In the genomic region with DNA sequence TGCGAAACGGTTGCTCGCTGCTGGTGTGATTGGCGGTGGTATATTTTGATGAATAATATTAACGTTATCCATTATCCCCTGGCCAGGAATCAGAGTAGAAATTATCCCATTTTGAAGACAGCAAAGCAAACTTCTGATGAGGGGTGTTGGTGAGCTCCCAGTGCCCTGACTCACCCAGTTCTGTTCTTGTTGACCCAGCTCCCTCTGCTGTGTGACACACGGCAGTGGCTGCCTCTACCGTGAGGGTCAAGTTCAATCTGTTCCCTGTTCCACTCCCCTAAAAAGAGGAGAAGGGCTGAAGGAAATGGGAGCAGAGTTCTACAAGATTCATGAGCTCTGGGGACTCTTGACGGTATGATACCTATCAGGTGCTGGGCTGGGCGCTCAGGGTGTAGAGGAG, we compare ENCODE assay signal across 18 cellular contexts. TPM values are rescaled to one million over a fixed set of nuclear protein-coding genes. Genes with fewer than 3 reads are reported as not detected.
DNase-seq lines count a peak whose midpoint lies in the region; ATAC-seq and TF ChIP-seq lines count a peak whose summit lies in the region.
"Had no signal": no experiment of that assay in that cellular context is flagged by ENCODE, and none has a peak within 500 bp of the region (broad histone marks: within the 10 kb centered on the region; RNA-seq: fewer than 3 reads in every experiment).

No MANE protein-coding gene starts in this region.

- peaks cover 25% of the 10 kb centered on the region for H3K4me1 Mint-ChIP-seq in WTC11
- peaks cover 7% of the 10 kb centered on the region in 2 donors for H3K4me1 Mint-ChIP-seq in stimulated activated naive B cell treated with anti-CD40 and anti-IgM and Interleukin-4, amounts not matched to agents 10 μg/mL and 1 μg/mL and 100 μg/mL, for 72 hours

- DNase-seq in GM20000 (ENCODE audit: low spot score) (peak; percentile 5), WTC11 (ENCODE audit: low spot score) (no peak), kidney tubule cell (ENCODE audit: low spot score) (peak; percentile 20), nucleus accumbens (lab: John Stamatoyannopoulos, UW) (no peak), upper lobe of left lung (no peak)
- no peak for DNase-seq in stimulated activated naive B cell treated with anti-CD40 and anti-IgM and Interleukin-4, amounts not matched to agents 10 μg/mL and 1 μg/mL and 100 μg/mL, for 72 hours
- DNase-seq in stimulated activated CD4-positive, alpha-beta T cell treated with anti-CD3 and anti-CD28 coated beads, Interleukin-2, amount 100 ng/mL, for 48 hours = no peak
- DNase-seq: activated CD4-positive, alpha-beta T cell treated with anti-CD3 and anti-CD28 coated beads, Interleukin-2, amount 10 ng/mL, durations not matched to agents 7 days and 5 days; activated CD8-positive, alpha-beta memory T cell treated with anti-CD3 and anti-CD28 coated beads, Interleukin-2, amount 50 U/mL, for 48 hours; activated naive CD4-positive, alpha-beta T cell treated with anti-CD3 and anti-CD28 coated beads, Interleukin-2, amount 50 U/mL, for 16 hours; NCI-H1694 treated with DMSO at 0.1 percent for 48 hours; NCI-H345; psoas muscle; stimulated activated CD4-positive, alpha-beta T cell treated with anti-CD3 and anti-CD28 coated beads, Interleukin-4, amount 100 ng/mL, for 4 hours had no signal

- peaks cover 6 to 21% (median 8%) of the 10 kb centered on the region in 4 donors for H3K4me1 ChIP-seq in upper lobe of left lung
- H3K4me1 ChIP-seq: psoas muscle had no signal

- no peak overlapping the region for H3K4me3 ChIP-seq in upper lobe of left lung
- H3K4me3 ChIP-seq: psoas muscle had no signal

- H3K27ac ChIP-seq in upper lobe of left lung = no peak overlapping the region
- H3K27ac ChIP-seq: epithelial cell of prostate, psoas muscle had no signal

- no peak for TF ChIP-seq CTCF in GM20000 (IDR thresholded peaks at IDR 0.05; ENCODE audit: extremely low read depth, missing control alignments)
- no peak for TF ChIP-seq CTCF in WTC11 (IDR thresholded peaks at IDR 0.05)
- TF ChIP-seq CTCF in upper lobe of left lung (IDR thresholded peaks at IDR 0.05) = no peak

- TF ChIP-seq EP300 in upper lobe of left lung (IDR thresholded peaks at IDR 0.05) = no peak

- no peaks in the 10 kb centered on the region for H3K9me3 Mint-ChIP-seq in WTC11
- peaks cover 2 to 4% of the 10 kb centered on the region in 2 donors for H3K9me3 Mint-ChIP-seq in stimulated activated naive B cell treated with anti-CD40 and anti-IgM and Interleukin-4, amounts not matched to agents 10 μg/mL and 1 μg/mL and 100 μg/mL, for 72 hours
- H3K9me3 Mint-ChIP-seq: activated CD4-positive, alpha-beta T cell treated with anti-CD3 and anti-CD28 coated beads, Interleukin-2, amount 10 ng/mL, durations not matched to agents 7 days and 5 days; dendritic cell treated with granulocyte-macrophage colony-stimulating factor and Interleukin-4, amounts not matched to agents 40 ng/mL and 50 ng/mL, for 4 days had no signal

- WGBS in upper lobe of left lung, 2 donors = 73% methylated on average over 9 of the region's 9 CpGs

- H3K9me3 ChIP-seq in upper lobe of left lung = no peaks in the 10 kb centered on the region
- H3K9me3 ChIP-seq: psoas muscle had no signal

- peaks cover 3% of the 10 kb centered on the region; the same call in 1 of the 2 replicates for H3K36me3 Mint-ChIP-seq in WTC11
- peaks cover 2 to 10% of the 10 kb centered on the region in 2 donors for H3K36me3 Mint-ChIP-seq in stimulated activated naive B cell treated with anti-CD40 and anti-IgM and Interleukin-4, amounts not matched to agents 10 μg/mL and 1 μg/mL and 100 μg/mL, for 72 hours

- CTCF ChIA-PET in WTC11 (lab: Charles Lee) = interaction anchor here (0.6 to 4.9 kb wide), 7 partner anchors 29 to 1770 kb away, joined by 3 to 85 read pairs (median 9); a partner anchor contains a TSS

- no peak for TF ChIP-seq POLR2A in upper lobe of left lung (IDR thresholded peaks at IDR 0.05)

- peak overlapping the region; percentile 79 for H3K4me3 Mint-ChIP-seq in WTC11
- H3K4me3 Mint-ChIP-seq in stimulated activated naive B cell treated with anti-CD40 and anti-IgM and Interleukin-4, amounts not matched to agents 10 μg/mL and 1 μg/mL and 100 μg/mL, for 72 hours = no peak overlapping the region
- H3K4me3 Mint-ChIP-seq: dendritic cell treated with granulocyte-macrophage colony-stimulating factor and Interleukin-4, amounts not matched to agents 40 ng/mL and 50 ng/mL, for 4 days had no signal

- H3K27me3 ChIP-seq in upper lobe of left lung = peaks cover 0 to 8% (median 4%) of the 10 kb centered on the region in 4 donors

- H3K27me3 Mint-ChIP-seq in WTC11 (ENCODE audit: low read depth) = peaks cover 17% of the 10 kb centered on the region
- peaks cover 57 to 66% of the 10 kb centered on the region in 2 donors for H3K27me3 Mint-ChIP-seq in stimulated activated naive B cell treated with anti-CD40 and anti-IgM and Interleukin-4, amounts not matched to agents 10 μg/mL and 1 μg/mL and 100 μg/mL, for 72 hours

- no peak overlapping the region for H3K27ac Mint-ChIP-seq in WTC11
- H3K27ac Mint-ChIP-seq in stimulated activated naive B cell treated with anti-CD40 and anti-IgM and Interleukin-4, amounts not matched to agents 10 μg/mL and 1 μg/mL and 100 μg/mL, for 72 hours = peak overlapping the region; percentile 16
- H3K27ac Mint-ChIP-seq: dendritic cell treated with granulocyte-macrophage colony-stimulating factor and Interleukin-4, amounts not matched to agents 40 ng/mL and 50 ng/mL, for 4 days had no signal

- ATAC-seq in WTC11 (no peak), upper lobe of left lung (ENCODE audit: low FRiP score in 2 of 2) (no peak)
- no peak for ATAC-seq in stimulated activated naive B cell treated with anti-CD40 and anti-IgM and Interleukin-4, amounts not matched to agents 10 μg/mL and 1 μg/mL and 100 μg/mL, for 72 hours (replicated peaks)
- ATAC-seq: psoas muscle had no signal

- H3K36me3 ChIP-seq in upper lobe of left lung = no peaks in the 10 kb centered on the region

- POLR2A ChIA-PET in WTC11 (lab: Charles Lee) = no interaction called here

TF ChIP-seq in WTC11, 78 proteins besides CTCF, POLR2A, EP300 and RAD21 (continues in another document):
- TF ChIP-seq NFATC4 (CRISPR knock-in tag; IDR thresholded peaks at IDR 0.05) = no peak
- TF ChIP-seq ZNF317 (CRISPR knock-in tag; IDR thresholded peaks at IDR 0.05; ENCODE audit: borderline replicate concordance, low read depth) = no peak
- TF ChIP-seq, protein P1, sequence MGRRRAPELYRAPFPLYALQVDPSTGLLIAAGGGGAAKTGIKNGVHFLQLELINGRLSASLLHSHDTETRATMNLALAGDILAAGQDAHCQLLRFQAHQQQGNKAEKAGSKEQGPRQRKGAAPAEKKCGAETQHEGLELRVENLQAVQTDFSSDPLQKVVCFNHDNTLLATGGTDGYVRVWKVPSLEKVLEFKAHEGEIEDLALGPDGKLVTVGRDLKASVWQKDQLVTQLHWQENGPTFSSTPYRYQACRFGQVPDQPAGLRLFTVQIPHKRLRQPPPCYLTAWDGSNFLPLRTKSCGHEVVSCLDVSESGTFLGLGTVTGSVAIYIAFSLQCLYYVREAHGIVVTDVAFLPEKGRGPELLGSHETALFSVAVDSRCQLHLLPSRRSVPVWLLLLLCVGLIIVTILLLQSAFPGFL (CRISPR knock-in tag; IDR thresholded peaks at IDR 0.05; ENCODE audit: borderline replicate concordance) = no peak
- no peak for TF ChIP-seq NFYB (CRISPR knock-in tag; conservative IDR thresholded peaks at IDR 0.05; ENCODE audit: low read depth)
- TF ChIP-seq ESRRA (CRISPR knock-in tag; IDR thresholded peaks at IDR 0.05; ENCODE audit: borderline replicate concordance) = no peak
- TF ChIP-seq, protein P2, sequence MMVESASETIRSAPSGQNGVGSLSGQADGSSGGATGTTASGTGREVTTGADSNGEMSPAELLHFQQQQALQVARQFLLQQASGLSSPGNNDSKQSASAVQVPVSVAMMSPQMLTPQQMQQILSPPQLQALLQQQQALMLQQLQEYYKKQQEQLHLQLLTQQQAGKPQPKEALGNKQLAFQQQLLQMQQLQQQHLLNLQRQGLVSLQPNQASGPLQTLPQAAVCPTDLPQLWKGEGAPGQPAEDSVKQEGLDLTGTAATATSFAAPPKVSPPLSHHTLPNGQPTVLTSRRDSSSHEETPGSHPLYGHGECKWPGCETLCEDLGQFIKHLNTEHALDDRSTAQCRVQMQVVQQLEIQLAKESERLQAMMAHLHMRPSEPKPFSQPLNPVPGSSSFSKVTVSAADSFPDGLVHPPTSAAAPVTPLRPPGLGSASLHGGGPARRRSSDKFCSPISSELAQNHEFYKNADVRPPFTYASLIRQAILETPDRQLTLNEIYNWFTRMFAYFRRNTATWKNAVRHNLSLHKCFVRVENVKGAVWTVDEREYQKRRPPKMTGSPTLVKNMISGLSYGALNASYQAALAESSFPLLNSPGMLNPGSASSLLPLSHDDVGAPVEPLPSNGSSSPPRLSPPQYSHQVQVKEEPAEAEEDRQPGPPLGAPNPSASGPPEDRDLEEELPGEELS (CRISPR knock-in tag; IDR thresholded peaks at IDR 0.05) = no peak
- TF ChIP-seq ZNF423 (CRISPR knock-in tag; IDR thresholded peaks at IDR 0.05) = no peak
- no peak for TF ChIP-seq GRHL2 (CRISPR knock-in tag; IDR thresholded peaks at IDR 0.05; ENCODE audit: insufficient replicate concordance, severe bottlenecking)
- TF ChIP-seq GTF2I (CRISPR knock-in tag; conservative IDR thresholded peaks at IDR 0.05) = no peak
- TF ChIP-seq, protein P3, sequence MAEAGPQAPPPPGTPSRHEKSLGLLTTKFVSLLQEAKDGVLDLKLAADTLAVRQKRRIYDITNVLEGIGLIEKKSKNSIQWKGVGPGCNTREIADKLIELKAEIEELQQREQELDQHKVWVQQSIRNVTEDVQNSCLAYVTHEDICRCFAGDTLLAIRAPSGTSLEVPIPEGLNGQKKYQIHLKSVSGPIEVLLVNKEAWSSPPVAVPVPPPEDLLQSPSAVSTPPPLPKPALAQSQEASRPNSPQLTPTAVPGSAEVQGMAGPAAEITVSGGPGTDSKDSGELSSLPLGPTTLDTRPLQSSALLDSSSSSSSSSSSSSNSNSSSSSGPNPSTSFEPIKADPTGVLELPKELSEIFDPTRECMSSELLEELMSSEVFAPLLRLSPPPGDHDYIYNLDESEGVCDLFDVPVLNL (CRISPR knock-in tag; IDR thresholded peaks at IDR 0.05; ENCODE audit: borderline replicate concordance, low read depth) = no peak
- TF ChIP-seq, protein P4, sequence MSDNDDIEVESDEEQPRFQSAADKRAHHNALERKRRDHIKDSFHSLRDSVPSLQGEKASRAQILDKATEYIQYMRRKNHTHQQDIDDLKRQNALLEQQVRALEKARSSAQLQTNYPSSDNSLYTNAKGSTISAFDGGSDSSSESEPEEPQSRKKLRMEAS (CRISPR knock-in tag; IDR thresholded peaks at IDR 0.05) = no peak

RNA-seq across cellular contexts. Expression of a gene that starts 2.0 kb away (rescaled TPM):
- 27.8 to 34.6 TPM (median 32.1 TPM) in 3 replicates for total RNA-seq in WTC11 (2021)
- 10 to 100 TPM; 12.2 to 63.9 (median 31.2) TPM for total RNA-seq in upper lobe of left lung
- total RNA-seq: myocyte had no signal

RNA-seq across cellular contexts. Expression of a gene that starts 31.7 kb away (rescaled TPM):
- total RNA-seq in WTC11 (2021) (65.7 to 71.9 TPM (median 67.4 TPM) in 3 replicates), upper lobe of left lung (10 to 100 TPM; 35.7 to 81.7 (median 51.4) TPM)

RNA-seq across cellular contexts. Expression of a gene that starts 31.9 kb away (rescaled TPM):
- total RNA-seq in WTC11 (2021) (111 to 126 TPM (median 122 TPM) in 3 replicates), upper lobe of left lung (100 to 1,000 TPM in 2 of 6 donors, 10 to 100 TPM in 4; 21.3 to 133 (median 71.3) TPM)

RNA-seq across cellular contexts. Expression of a gene that starts 35.8 kb away (rescaled TPM):
- 0.48 to 1.1 TPM (median 0.85 TPM) in 3 replicates for total RNA-seq in WTC11 (2021)
- 10 to 100 TPM in 1 of 6 donors, 1 to 10 TPM in 4, not detected in 1; 2.3 to 21.0 (median 3.3) TPM for total RNA-seq in upper lobe of left lung
- total RNA-seq: glomerular endothelial cell, myocyte, psoas muscle had no signal

RNA-seq across cellular contexts. Expression of a gene that starts 39.2 kb away (rescaled TPM):
- total RNA-seq in WTC11 (2021) = 68.9 to 79.3 TPM (median 73.0 TPM) in 3 replicates
- total RNA-seq in upper lobe of left lung = 100 to 1,000 TPM; 111 to 562 (median 249) TPM
- total RNA-seq: myocyte had no signal

Comparison
In these comparisons a context has a peak if more than half of its experiments do, and no peak if none do; other contexts are left out.
1. DNase-seq: peak in GM20000 (single experiment) and kidney tubule cell (single experiment); none in WTC11 (single experiment), stimulated activated naive B cell treated with anti-CD40 and anti-IgM and Interleukin-4, amounts not matched to agents 10 μg/mL and 1 μg/mL and 100 μg/mL, for 72 hours (single experiment), stimulated activated CD4-positive, alpha-beta T cell treated with anti-CD3 and anti-CD28 coated beads, Interleukin-2, amount 100 ng/mL, for 48 hours (0 of 2), nucleus accumbens (0 of 56) and upper lobe of left lung (0 of 2).